In genomic region chr20:24762791-24763350, GRCh38 we compare ENCODE assay signal across 14 cellular contexts.
"Had no signal": no experiment of that assay in that cellular context is flagged by ENCODE, and none has a peak within 500 bp of the region (broad histone marks: within the 10 kb centered on the region; RNA-seq: fewer than 3 reads in every experiment).

No MANE protein-coding gene starts in this region.

- H3K36me3 ChIP-seq: cardiac muscle cell, colonic mucosa, heart right ventricle, left lung, upper lobe of left lung had no signal

- H3K4me3 ChIP-seq: cardiac muscle cell, colonic mucosa, heart right ventricle, left lung, SK-N-MC, smooth muscle cell, upper lobe of left lung had no signal

- H3K79me2 ChIP-seq: parathyroid adenoma had no signal

- H3K4me1 ChIP-seq: colonic mucosa, heart right ventricle, left lung, parathyroid adenoma, upper lobe of left lung had no signal

- H3K27ac ChIP-seq: cardiac muscle cell, colonic mucosa, heart right ventricle, left lung, parathyroid adenoma, SK-N-MC, upper lobe of left lung had no signal

- H2AFZ ChIP-seq: parathyroid adenoma had no signal

- H3K9ac ChIP-seq: parathyroid adenoma had no signal

- H3K27me3 ChIP-seq: cardiac muscle cell, colonic mucosa, upper lobe of left lung had no signal

- H3K4me3 Mint-ChIP-seq: activated naive CD4-positive, alpha-beta T cell treated with anti-CD3 and anti-CD28 coated beads for 36 hours; neural crest cell had no signal

- H3K4me2 ChIP-seq: smooth muscle cell had no signal

- H3K27ac Mint-ChIP-seq: activated naive CD4-positive, alpha-beta T cell treated with anti-CD3 and anti-CD28 coated beads for 36 hours had no signal

- DNase-seq: activated CD4-positive, alpha-beta T cell treated with anti-CD3 and anti-CD28 coated beads, Interleukin-2, amount 50 U/mL, for 1 hour; activated naive CD4-positive, alpha-beta T cell treated with anti-CD3 and anti-CD28 coated beads for 36 hours; colonic mucosa; effector CD8-positive, alpha-beta T cell; heart right ventricle; stimulated activated naive CD4-positive, alpha-beta T cell; T-helper 1 cell had no signal

- H3K4me1 Mint-ChIP-seq: neural crest cell had no signal

- H3K9me3 ChIP-seq: colonic mucosa had no signal
